In the genomic region with DNA sequence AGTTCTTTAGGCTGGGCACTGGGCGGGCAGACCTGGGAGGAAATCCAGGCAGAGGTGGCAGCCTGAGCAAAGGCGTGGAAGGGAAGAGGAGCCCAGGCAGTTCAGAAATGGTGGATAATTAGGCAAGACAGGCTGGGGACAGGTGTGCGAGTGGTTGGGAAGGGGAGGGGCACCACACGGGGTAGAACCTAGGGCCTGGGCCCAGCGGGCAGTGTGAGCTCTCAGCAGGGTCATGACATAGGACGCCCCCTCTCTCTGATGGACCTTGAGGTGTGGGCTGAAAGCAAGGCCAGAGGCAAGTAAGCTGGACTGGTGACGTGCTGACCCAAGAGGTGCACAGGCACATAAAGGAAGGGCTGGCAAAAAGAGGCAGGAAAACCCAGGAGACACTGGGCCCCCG, we compare ENCODE assay signal across 29 cellular contexts.
"Had no signal": no experiment of that assay in that cellular context is flagged by ENCODE, and none has a peak within 500 bp of the region (broad histone marks: within the 10 kb centered on the region; RNA-seq: fewer than 3 reads in every experiment).

No MANE protein-coding gene starts in this region.

- H3K4me3 Mint-ChIP-seq: activated CD8-positive, alpha-beta T cell treated with anti-CD3 and anti-CD28 coated beads for 36 hours; activated naive CD8-positive, alpha-beta T cell treated with anti-CD3 and anti-CD28 coated beads for 36 hours; activated T-helper 17 cell treated with anti-CD3 and anti-CD28 coated beads, Interleukin-2, amount 50 U/mL, for 72 hours; T-helper 1 cell treated with Interleukin-12 subunit alpha and Interleukin-12 subunit beta and Interleukin-4 antibody, amounts not matched to agents 30 μg/mL and 1 μg/mL, for 36 hours; T-helper 2 cell treated with Interferon-gamma antibody and Interleukin-4, amounts not matched to agents 5 μg/mL and 100 μg/mL, for 36 hours had no signal

- DNase-seq: activated CD4-positive, alpha-beta T cell treated with anti-CD3 and anti-CD28 coated beads, Interleukin-2, amount 50 U/mL, for 4 hours; activated CD8-positive, alpha-beta T cell treated with anti-CD3 and anti-CD28 coated beads for 36 hours; activated effector memory CD4-positive, alpha-beta T cell treated with anti-CD3 and anti-CD28 coated beads, Interleukin-2, amount 50 U/mL, for 16 hours; activated naive CD4-positive, alpha-beta T cell; activated naive CD4-positive, alpha-beta T cell treated with anti-CD3 and anti-CD28 coated beads, Interleukin-2, amount 50 U/mL, for 16 hours; activated naive CD8-positive, alpha-beta T cell treated with anti-CD3 and anti-CD28 coated beads for 36 hours; activated T-cell treated with anti-CD3 and anti-CD28 coated beads for 4 hours; amniotic stem cell; aorta; brain microvascular endothelial cell; central memory CD4-positive, alpha-beta T cell; Kasumi-1; KBM-7; MG63; NCI-H1048; NCI-H1105 treated with DMSO at 0.1 percent for 48 hours; NCI-H1436; NCI-H1694; NCI-H1930; NCI-H2081 treated with DMSO at 0.1 percent for 48 hours; NCI-H226; NCI-H446 treated with DMSO at 0.1 percent for 48 hours; NCI-H524 treated with DMSO at 0.1 percent for 48 hours; SHP77; SJCRH30 had no signal

- ATAC-seq: activated CD8-positive, alpha-beta T cell treated with anti-CD3 and anti-CD28 coated beads for 36 hours; activated T-helper 17 cell treated with anti-CD3 and anti-CD28 coated beads, Interleukin-2, amount 50 U/mL, for 72 hours; Panc1 had no signal

- H3K27me3 Mint-ChIP-seq: activated CD8-positive, alpha-beta T cell treated with anti-CD3 and anti-CD28 coated beads for 36 hours; activated naive CD8-positive, alpha-beta T cell treated with anti-CD3 and anti-CD28 coated beads for 36 hours; activated T-helper 17 cell treated with anti-CD3 and anti-CD28 coated beads, Interleukin-2, amount 50 U/mL, for 72 hours had no signal

- H3K27ac Mint-ChIP-seq: activated CD8-positive, alpha-beta T cell treated with anti-CD3 and anti-CD28 coated beads for 36 hours; activated naive CD8-positive, alpha-beta T cell treated with anti-CD3 and anti-CD28 coated beads for 36 hours; activated T-helper 17 cell treated with anti-CD3 and anti-CD28 coated beads, Interleukin-2, amount 50 U/mL, for 72 hours; T-helper 1 cell treated with Interleukin-12 subunit alpha and Interleukin-12 subunit beta and Interleukin-4 antibody, amounts not matched to agents 30 μg/mL and 1 μg/mL, for 36 hours; T-helper 2 cell treated with Interferon-gamma antibody and Interleukin-4, amounts not matched to agents 5 μg/mL and 100 μg/mL, for 36 hours had no signal

- H3K9me3 Mint-ChIP-seq: activated CD8-positive, alpha-beta T cell treated with anti-CD3 and anti-CD28 coated beads for 36 hours; activated naive CD8-positive, alpha-beta T cell treated with anti-CD3 and anti-CD28 coated beads for 36 hours; activated T-helper 17 cell treated with anti-CD3 and anti-CD28 coated beads, Interleukin-2, amount 50 U/mL, for 72 hours; T-helper 1 cell treated with Interleukin-12 subunit alpha and Interleukin-12 subunit beta and Interleukin-4 antibody, amounts not matched to agents 30 μg/mL and 1 μg/mL, for 36 hours; T-helper 2 cell treated with Interferon-gamma antibody and Interleukin-4, amounts not matched to agents 5 μg/mL and 100 μg/mL, for 36 hours had no signal
